ENCODE assay signal across 14 cellular contexts in genomic region chr15:22878103-22878502, GRCh38.
"Had no signal": no experiment of that assay in that cellular context is flagged by ENCODE, and none has a peak within 500 bp of the region (broad histone marks: within the 10 kb centered on the region; RNA-seq: fewer than 3 reads in every experiment).

No MANE protein-coding gene starts in this region.

- H3K4me1 ChIP-seq: gastrocnemius medialis, parathyroid adenoma had no signal

- ATAC-seq: body of pancreas; gastrocnemius medialis; left lobe of liver; naive thymus-derived CD4-positive, alpha-beta T cell; stimulated activated memory B cell treated with anti-CD40 and anti-IgM and Interleukin-4, amounts not matched to agents 10 μg/mL and 1 μg/mL and 100 μg/mL, for 72 hours; T-helper 17 cell; WTC11 had no signal

- H3K27ac ChIP-seq: body of pancreas, gastrocnemius medialis, neutrophil, parathyroid adenoma had no signal

- H3K9me3 Mint-ChIP-seq: activated naive CD8-positive, alpha-beta T cell treated with anti-CD3 and anti-CD28 coated beads for 36 hours; stimulated activated memory B cell treated with anti-CD40 and anti-IgM and Interleukin-4, amounts not matched to agents 10 μg/mL and 1 μg/mL and 100 μg/mL, for 72 hours had no signal

- H3K4me1 Mint-ChIP-seq: activated naive CD8-positive, alpha-beta T cell treated with anti-CD3 and anti-CD28 coated beads for 36 hours; naive thymus-derived CD4-positive, alpha-beta T cell; stimulated activated memory B cell treated with anti-CD40 and anti-IgM and Interleukin-4, amounts not matched to agents 10 μg/mL and 1 μg/mL and 100 μg/mL, for 72 hours had no signal

- H3K9me3 ChIP-seq: body of pancreas, gastrocnemius medialis, neutrophil had no signal

- H3K36me3 ChIP-seq: neutrophil had no signal

- DNase-seq: activated CD4-positive, alpha-beta T cell treated with anti-CD3 and anti-CD28 coated beads for 48 hours; activated CD8-positive, alpha-beta memory T cell treated with anti-CD3 and anti-CD28 coated beads, Interleukin-2, amount 50 U/mL, for 48 hours; activated gamma-delta T cell treated with Interleukin-2 at 50 U/mL for 16 hours; activated naive CD8-positive, alpha-beta T cell treated with anti-CD3 and anti-CD28 coated beads for 36 hours; body of pancreas; effector CD8-positive, alpha-beta T cell; gastrocnemius medialis; naive thymus-derived CD4-positive, alpha-beta T cell; T-helper 17 cell had no signal

- H3K4me3 ChIP-seq: body of pancreas, gastrocnemius medialis had no signal

- H3K79me2 ChIP-seq: parathyroid adenoma had no signal

- H3K27me3 ChIP-seq: body of pancreas, gastrocnemius medialis, neutrophil had no signal

- H3K27ac Mint-ChIP-seq: activated naive CD8-positive, alpha-beta T cell treated with anti-CD3 and anti-CD28 coated beads for 36 hours; stimulated activated memory B cell treated with anti-CD40 and anti-IgM and Interleukin-4, amounts not matched to agents 10 μg/mL and 1 μg/mL and 100 μg/mL, for 72 hours; T-helper 17 cell; WTC11 had no signal

- H3K4me3 Mint-ChIP-seq: activated naive CD8-positive, alpha-beta T cell treated with anti-CD3 and anti-CD28 coated beads for 36 hours; naive thymus-derived CD4-positive, alpha-beta T cell; stimulated activated memory B cell treated with anti-CD40 and anti-IgM and Interleukin-4, amounts not matched to agents 10 μg/mL and 1 μg/mL and 100 μg/mL, for 72 hours; T-helper 17 cell; WTC11 had no signal

- H3K27me3 Mint-ChIP-seq: activated naive CD8-positive, alpha-beta T cell treated with anti-CD3 and anti-CD28 coated beads for 36 hours; stimulated activated memory B cell treated with anti-CD40 and anti-IgM and Interleukin-4, amounts not matched to agents 10 μg/mL and 1 μg/mL and 100 μg/mL, for 72 hours; T-helper 17 cell had no signal

- H2AFZ ChIP-seq: parathyroid adenoma had no signal

- H3K9ac ChIP-seq: parathyroid adenoma had no signal
